35 cellular contexts compared by ENCODE assay signal in the genomic region with DNA sequence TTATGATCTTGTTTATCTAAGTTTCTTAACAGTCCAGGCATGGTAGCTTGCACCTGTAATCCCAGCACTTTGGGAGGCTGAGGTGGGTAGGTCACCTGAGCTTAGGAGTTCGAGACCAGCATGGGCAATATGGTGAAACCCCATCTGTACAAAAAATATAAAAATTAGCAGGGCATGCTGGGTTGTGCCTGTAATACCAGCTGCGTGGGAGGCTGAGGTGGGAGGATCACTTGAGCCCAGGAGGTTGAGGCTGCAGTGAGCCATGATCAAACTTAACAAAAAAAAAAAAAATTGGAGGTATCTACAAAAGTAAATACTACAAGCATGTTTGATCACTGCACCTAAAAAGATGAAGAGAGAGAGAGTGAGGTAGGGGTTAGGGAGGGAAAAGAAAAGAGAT.
"Had no signal": no experiment of that assay in that cellular context is flagged by ENCODE, and none has a peak within 500 bp of the region (broad histone marks: within the 10 kb centered on the region; RNA-seq: fewer than 3 reads in every experiment).

No MANE protein-coding gene starts in this region.

- DNase-seq: MG63, MM.1S, MV-4-11, NCI-H1048, NCI-H1092, NCI-H1092 treated with DMSO at 0.1 percent for 48 hours, NCI-H1105, NCI-H1105 treated with DMSO at 0.1 percent for 48 hours, NCI-H1417, NCI-H1417 treated with DMSO at 0.1 percent for 48 hours, NCI-H1436, NCI-H1436 treated with DMSO at 0.1 percent for 48 hours, NCI-H146, NCI-H1694, NCI-H1694 treated with DMSO at 0.1 percent for 48 hours, NCI-H187, NCI-H187 treated with DMSO at 0.1 percent for 48 hours, NCI-H1930, NCI-H2029, NCI-H2029 treated with DMSO at 0.1 percent for 48 hours, NCI-H2081, NCI-H2081 treated with DMSO at 0.1 percent for 48 hours, NCI-H2107, NCI-H2171, NCI-H2171 treated with DMSO at 0.1 percent for 48 hours, NCI-H2227 treated with DMSO at 0.1 percent for 48 hours, NCI-H226, NCI-H345, NCI-H446, NCI-H446 treated with DMSO at 0.1 percent for 48 hours, NCI-H510A, NCI-H510A treated with DMSO at 0.1 percent for 48 hours, NCI-H524, NCI-H524 treated with DMSO at 0.1 percent for 48 hours, NCI-H526 had no signal

- H3K4me3 ChIP-seq: MG63 had no signal

- H3K9me3 ChIP-seq: MG63 had no signal

- H3K36me3 ChIP-seq: MG63 had no signal

- H3K27me3 ChIP-seq: MG63 had no signal
